Comparison of ENCODE assay signal across 12 cellular contexts in genomic region chr6:19719691-19720127, GRCh38.
DNase-seq lines count a peak whose midpoint lies in the region; TF ChIP-seq lines count a peak whose summit lies in the region.
"Had no signal": no experiment of that assay in that cellular context is flagged by ENCODE, and none has a peak within 500 bp of the region (broad histone marks: within the 10 kb centered on the region; RNA-seq: fewer than 3 reads in every experiment).

No MANE protein-coding gene starts in this region.

- H2AFZ ChIP-seq in fibroblast of lung (ENCODE audit: low read length) (peak overlapping the region; percentile 3), neuron (ENCODE audit: low read depth, low read length) (peak overlapping the region; percentile 38)

- H3K27ac ChIP-seq in fibroblast of lung (ENCODE audit: insufficient read depth, low read length) = no peak overlapping the region
- H3K27ac ChIP-seq: heart left ventricle had no signal

- H3K9ac ChIP-seq in fibroblast of lung (ENCODE audit: insufficient read depth, low read length) = no peak overlapping the region

- DNase-seq in ELF-1 (ENCODE audit: low read depth, low spot score) (peak; percentile 50), SK-N-DZ (ENCODE audit: low spot score) (peak; percentile 3), fibroblast of lung (ENCODE audit: low read depth in 2 of 2) (peak; percentile 22 to 82), DMS53 (lab: John Stamatoyannopoulos, UW) (no peak), NCI-H2107 (lab: John Stamatoyannopoulos, UW) (no peak)
- no peak for DNase-seq in activated effector memory CD4-positive, alpha-beta T cell treated with Interleukin-2 at 50 U/mL for 16 hours
- no peak for DNase-seq in activated CD4-positive, CD25-positive, alpha-beta regulatory T cell (lab: John Stamatoyannopoulos, UW)
- DNase-seq: activated CD8-positive, alpha-beta T cell treated with anti-CD3 and anti-CD28 coated beads, Interleukin-2, amount 10 ng/mL, durations not matched to agents 7 days and 5 days; NCI-H510A treated with DMSO at 0.1 percent for 48 hours; stimulated activated CD4-positive, alpha-beta T cell treated with anti-CD3 and anti-CD28 coated beads, Interleukin-2, amount 100 ng/mL, for 24 hours had no signal

- peak overlapping the region; percentile 19 for H3K4me2 ChIP-seq in fibroblast of lung (ENCODE audit: extremely low read depth, insufficient read depth, low read length)

- no peaks in the 10 kb centered on the region for H3K36me3 ChIP-seq in fibroblast of lung (ENCODE audit: control insufficient read depth, insufficient read depth, low read length)
- no peaks in the 10 kb centered on the region for H3K36me3 ChIP-seq in neuron (ENCODE audit: insufficient read depth, low read length)
- H3K36me3 ChIP-seq: heart left ventricle had no signal

- H3K9me3 ChIP-seq in fibroblast of lung (ENCODE audit: control insufficient read depth, insufficient read depth, low read depth, low read length) = no peaks in the 10 kb centered on the region
- H3K9me3 ChIP-seq in neuron (ENCODE audit: low read length) = no peaks in the 10 kb centered on the region
- H3K9me3 ChIP-seq: heart left ventricle had no signal

- no peak overlapping the region for H3K4me3 ChIP-seq in fibroblast of lung (replicated peaks in 1 of 4; ENCODE audit: control extremely low read depth in 1 of 4, insufficient read depth in 1 of 4, low read depth in 3 of 4, low read length in 4 of 4)
- peak overlapping the region; percentile 33 for H3K4me3 ChIP-seq in neuron (ENCODE audit: low read length)
- H3K4me3 ChIP-seq: heart left ventricle had no signal

- no peaks in the 10 kb centered on the region for H3K79me2 ChIP-seq in fibroblast of lung (ENCODE audit: control insufficient read depth, insufficient read depth, low read length)

- no peaks in the 10 kb centered on the region for H3K4me1 ChIP-seq in fibroblast of lung (ENCODE audit: control insufficient read depth, extremely low read depth, insufficient read depth, low read length)
- H3K4me1 ChIP-seq in neuron (ENCODE audit: insufficient read depth, low read length) = peaks cover 66% of the 10 kb centered on the region

- no peaks in the 10 kb centered on the region for H4K20me1 ChIP-seq in fibroblast of lung (ENCODE audit: control insufficient read depth, extremely low read depth, insufficient read depth, low read length)

- no peaks in the 10 kb centered on the region for H3K27me3 ChIP-seq in fibroblast of lung (ENCODE audit: control insufficient read depth, insufficient read depth, low read length)
- H3K27me3 ChIP-seq in neuron (ENCODE audit: insufficient read depth, low read length) = no peaks in the 10 kb centered on the region

- TF ChIP-seq CTCF in fibroblast of lung (conservative IDR thresholded peaks at IDR 0.05 in 1 of 2, IDR thresholded peaks at IDR 0.05 in 1 of 2; ENCODE audit: low read depth in 1 of 2, low read length in 2 of 2) = no peak

Comparison
In these comparisons a context has a peak if more than half of its experiments do, and no peak if none do; other contexts are left out.
1. DNase-seq: peak in ELF-1 (single experiment), SK-N-DZ (single experiment) and fibroblast of lung (2 of 2); none in DMS53 (single experiment), NCI-H2107 (single experiment), activated effector memory CD4-positive, alpha-beta T cell treated with Interleukin-2 at 50 U/mL for 16 hours (single experiment) and activated CD4-positive, CD25-positive, alpha-beta regulatory T cell (0 of 4).